Comparison of ENCODE assay signal across 8 cellular contexts in genomic region chr5:75337366-75338021, GRCh38. TPM values are rescaled to one million over a fixed set of nuclear protein-coding genes. Genes with fewer than 3 reads are reported as not detected.
A peak's percentile ranks its signal among the peaks of the same experiment; 100 is the strongest.
DNase-seq lines count a peak whose midpoint lies in the region; ATAC-seq lines count a peak whose summit lies in the region.

No MANE protein-coding gene starts in this region.

- intact Hi-C loops in left cardiac atrium (cut with DNase I) = loop anchor here in 1 of 2 donors (5.0 kb wide), 2 partner anchors 100 to 175 kb away; partner anchors contain the start of genes ANKRD31, CERT1 and POLK

- peaks cover 13 to 15% of the 10 kb centered on the region in 2 donors for H3K36me3 Mint-ChIP-seq in activated naive CD4-positive, alpha-beta T cell treated with anti-CD3 and anti-CD28 coated beads, Interleukin-2, amount 50 U/mL, for 72 hours

- ATAC-seq in GM18867 (IDR thresholded peaks at IDR 0.05; ENCODE audit: unreplicated experiment) (peak; percentile 2), left cardiac atrium (peak; percentile 4 to 18)
- no peak for ATAC-seq in activated naive CD4-positive, alpha-beta T cell treated with anti-CD3 and anti-CD28 coated beads, Interleukin-2, amount 50 U/mL, for 72 hours

- no peak overlapping the region for H3K27ac Mint-ChIP-seq in activated naive CD4-positive, alpha-beta T cell treated with anti-CD3 and anti-CD28 coated beads, Interleukin-2, amount 50 U/mL, for 72 hours

- no peaks in the 10 kb centered on the region for H3K9me3 Mint-ChIP-seq in activated naive CD4-positive, alpha-beta T cell treated with anti-CD3 and anti-CD28 coated beads, Interleukin-2, amount 50 U/mL, for 72 hours

- peak; percentile 29 for DNase-seq in A172 (ENCODE audit: low spot score)
- DNase-seq in LoVo (ENCODE audit: low spot score) = peak; percentile 8
- peak; percentile 32 to 65 for DNase-seq in activated naive CD4-positive, alpha-beta T cell treated with anti-CD3 and anti-CD28 coated beads, Interleukin-2, amount 50 U/mL, for 72 hours (ENCODE audit: low spot score in 2 of 2)
- no peak for DNase-seq in left cardiac atrium
- peak; percentile 75 for DNase-seq in retina
- DNase-seq in NCI-H1694 treated with DMSO at 0.1 percent for 48 hours (lab: John Stamatoyannopoulos, UW) = no peak
- no peak for DNase-seq in COLO829 (ENCODE audit: low spot score)

RNA-seq across cellular contexts. Expression of gene HMGCR, which starts 0.5 kb away (rescaled TPM):
- total RNA-seq in A172 (2014; rRNA removed; shearing (Covaris generic)) = 39.1 and 51.9 TPM in 2 replicates
- 10 to 100 TPM; 49.9 to 53.1 TPM for total RNA-seq in activated naive CD4-positive, alpha-beta T cell treated with anti-CD3 and anti-CD28 coated beads, Interleukin-2, amount 50 U/mL, for 72 hours
- 10 to 100 TPM; 10.8 to 19.6 TPM for total RNA-seq in left cardiac atrium

Comparison
In these comparisons a context has a peak if more than half of its experiments do, and no peak if none do; other contexts are left out.
1. DNase-seq: peak in A172 (single experiment), LoVo (single experiment), activated naive CD4-positive, alpha-beta T cell treated with anti-CD3 and anti-CD28 coated beads, Interleukin-2, amount 50 U/mL, for 72 hours (2 of 2) and retina (single experiment); none in left cardiac atrium (single experiment), NCI-H1694 treated with DMSO at 0.1 percent for 48 hours (single experiment) and COLO829 (single experiment).
2. ATAC-seq: peak in GM18867 (single experiment) and left cardiac atrium (2 of 2); none in activated naive CD4-positive, alpha-beta T cell treated with anti-CD3 and anti-CD28 coated beads, Interleukin-2, amount 50 U/mL, for 72 hours (0 of 2).